14 cellular contexts compared by ENCODE assay signal in the genomic region with DNA sequence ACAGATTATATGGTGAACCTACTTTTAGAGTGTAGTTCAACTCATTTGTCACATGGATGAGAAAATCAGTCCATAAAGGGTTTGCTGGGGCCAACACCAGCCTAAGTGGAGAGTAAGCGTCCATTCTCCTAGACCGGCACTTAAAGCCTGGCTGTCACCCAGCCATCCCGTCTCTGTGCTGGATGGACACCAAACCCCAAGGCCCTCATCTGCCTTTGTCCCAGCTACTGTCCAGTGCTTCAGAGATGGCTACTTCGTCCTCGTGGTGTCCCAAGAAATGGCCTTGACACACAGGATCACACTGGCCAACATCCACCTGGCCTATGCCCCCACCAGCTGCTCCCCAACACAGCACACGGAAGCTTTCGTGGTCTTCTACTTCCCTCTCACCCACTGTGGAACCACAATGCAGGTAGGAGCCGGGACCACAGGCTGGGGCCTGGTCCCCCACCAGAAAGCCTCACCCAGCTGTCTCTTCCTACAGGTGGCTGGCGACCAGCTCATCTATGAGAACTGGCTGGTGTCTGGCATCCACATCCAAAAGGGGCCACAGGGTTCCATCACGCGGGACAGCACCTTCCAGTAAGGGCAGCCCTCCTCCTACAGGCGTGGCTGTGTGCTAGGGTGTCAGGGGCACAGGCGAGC. TPM values are rescaled to one million over a fixed set of nuclear protein-coding genes. Genes with fewer than 3 reads are reported as not detected.
DNase-seq lines count a peak whose midpoint lies in the region; ATAC-seq and TF ChIP-seq lines count a peak whose summit lies in the region.
"Had no signal": no experiment of that assay in that cellular context is flagged by ENCODE, and none has a peak within 500 bp of the region (broad histone marks: within the 10 kb centered on the region; RNA-seq: fewer than 3 reads in every experiment).

No MANE protein-coding gene starts in this region.

- DNase-seq in heart left ventricle (peak in 2 of 5 donors; percentile 8 to 28), left cardiac atrium (no peak), endothelial cell (ENCODE audit: low spot score) (no peak), vagina (ENCODE audit: extremely low spot score in 2 of 2) (no peak), NCI-H1105 treated with DMSO at 0.1 percent for 48 hours (lab: John Stamatoyannopoulos, UW) (no peak), NCI-H510A (lab: John Stamatoyannopoulos, UW) (no peak)
- DNase-seq: activated T-cell treated with anti-CD3 and anti-CD28 coated beads for 4 hours, PC-3 had no signal

- ATAC-seq in heart left ventricle = no peak
- ATAC-seq in left cardiac atrium = no peak
- ATAC-seq: PC-3 had no signal

- no peak overlapping the region for H3K4me3 Mint-ChIP-seq in endothelial cell (ENCODE audit: unreplicated experiment)
- H3K4me3 Mint-ChIP-seq: stimulated activated naive CD8-positive, alpha-beta T cell treated with anti-CD3 and anti-CD28 coated beads, Interleukin-15, Interleukin-2, amounts not matched to agents 100 ng/mL and 50 ng/mL, for 24 hours had no signal

- peaks cover 5 to 55% (median 28%) of the 10 kb centered on the region in 12 donors for H3K4me1 ChIP-seq in heart left ventricle
- H3K4me1 ChIP-seq in vagina = peaks cover 24% of the 10 kb centered on the region

- H3K9me3 ChIP-seq in heart left ventricle = no peaks in the 10 kb centered on the region
- H3K9me3 ChIP-seq in vagina = no peaks in the 10 kb centered on the region
- H3K9me3 ChIP-seq: adrenal gland had no signal

- no peak for TF ChIP-seq POLR2A in heart left ventricle (IDR thresholded peaks at IDR 0.05)
- no peak for TF ChIP-seq POLR2A in vagina (IDR thresholded peaks at IDR 0.05)

- H3K4me3 ChIP-seq in heart left ventricle (no peak overlapping the region), vagina (no peak overlapping the region)
- H3K4me3 ChIP-seq: adrenal gland, skin epidermis had no signal

- TF ChIP-seq CTCF in heart left ventricle (IDR thresholded peaks at IDR 0.05) = no peak
- no peak for TF ChIP-seq CTCF in endothelial cell (IDR thresholded peaks at IDR 0.05; ENCODE audit: unreplicated experiment)
- no peak for TF ChIP-seq CTCF in vagina (IDR thresholded peaks at IDR 0.05)

- WGBS in heart left ventricle, 4 donors = 64 to 79% (median 77%) methylated on average over 8 to 13 of the region's 13 CpGs

- peak overlapping the region; percentile 48 for H3K27ac Mint-ChIP-seq in endothelial cell (ENCODE audit: unreplicated experiment)
- H3K27ac Mint-ChIP-seq: stimulated activated naive CD8-positive, alpha-beta T cell treated with anti-CD3 and anti-CD28 coated beads, Interleukin-15, Interleukin-2, amounts not matched to agents 100 ng/mL and 50 ng/mL, for 24 hours had no signal

- peaks cover 7% of the 10 kb centered on the region for H3K27me3 Mint-ChIP-seq in endothelial cell (ENCODE audit: unreplicated experiment)
- H3K27me3 Mint-ChIP-seq: stimulated activated naive CD8-positive, alpha-beta T cell treated with anti-CD3 and anti-CD28 coated beads, Interleukin-15, Interleukin-2, amounts not matched to agents 100 ng/mL and 50 ng/mL, for 24 hours had no signal

- H3K27me3 ChIP-seq in heart left ventricle (no peaks in the 10 kb centered on the region), vagina (no peaks in the 10 kb centered on the region)
- H3K27me3 ChIP-seq: adrenal gland had no signal

- peaks cover 3% of the 10 kb centered on the region for H3K4me1 Mint-ChIP-seq in endothelial cell (ENCODE audit: unreplicated experiment)

- H3K36me3 ChIP-seq in heart left ventricle = no peaks in the 10 kb centered on the region
- no peaks in the 10 kb centered on the region for H3K36me3 ChIP-seq in vagina
- H3K36me3 ChIP-seq: adrenal gland had no signal

- peak overlapping the region in 8 of 12 donors; percentile 10 to 78 (median 57) for H3K27ac ChIP-seq in heart left ventricle
- peak overlapping the region; percentile 39 for H3K27ac ChIP-seq in vagina
- H3K27ac ChIP-seq: skin epidermis had no signal

- H3K9me3 Mint-ChIP-seq in endothelial cell (ENCODE audit: unreplicated experiment) = no peaks in the 10 kb centered on the region
- H3K9me3 Mint-ChIP-seq: stimulated activated naive CD8-positive, alpha-beta T cell treated with anti-CD3 and anti-CD28 coated beads, Interleukin-15, Interleukin-2, amounts not matched to agents 100 ng/mL and 50 ng/mL, for 24 hours had no signal

- intact Hi-C loops in heart left ventricle (cut with DNase I) = no loop called here
- intact Hi-C loops in left cardiac atrium (cut with DNase I) = no loop called here
- intact Hi-C loops in vagina (cut with DNase I) = no loop called here

- no peaks in the 10 kb centered on the region for H3K36me3 Mint-ChIP-seq in endothelial cell (ENCODE audit: low read depth, unreplicated experiment)

RNA-seq across cellular contexts. Expression of a gene that starts 3.5 kb away (rescaled TPM):
- total RNA-seq in heart left ventricle (under 1 TPM in 2 of 9 donors, not detected in 7; 0.30 to 0.95 TPM), left cardiac atrium (not detected), endothelial cell (ENCODE audit: unreplicated experiment) (not detected), vagina (not detected)
- under 1 TPM; 0.15 to 0.33 TPM for polyA plus RNA-seq in heart left ventricle
- total RNA-seq: cerebellum, epithelial cell of proximal tubule, glomerular endothelial cell, PC-3 had no signal

RNA-seq across cellular contexts. Expression of a gene that starts 15.1 kb away (rescaled TPM):
- total RNA-seq in heart left ventricle = 1 to 10 TPM in 8 of 9 donors, under 1 TPM in 1; 0.61 to 7.9 (median 1.4) TPM
- 1 to 10 TPM in 1 of 2 donors, under 1 TPM in 1; 0.76 to 4.3 TPM for polyA plus RNA-seq in heart left ventricle
- total RNA-seq in left cardiac atrium = under 1 TPM in 1 of 2 donors, not detected in 1; 0.27 TPM
- total RNA-seq in endothelial cell (ENCODE audit: unreplicated experiment) = not detected
- 0.25 TPM for total RNA-seq in vagina
- total RNA-seq: epithelial cell of proximal tubule, glomerular endothelial cell, PC-3 had no signal

RNA-seq across cellular contexts. Expression of a gene that starts 28.9 kb away (rescaled TPM):
- 10 to 100 TPM in 5 of 9 donors, 1 to 10 TPM in 4; 6.0 to 26.7 (median 10.1) TPM for total RNA-seq in heart left ventricle
- polyA plus RNA-seq in heart left ventricle = 10 to 100 TPM in 1 of 2 donors, 1 to 10 TPM in 1; 8.1 to 33.3 TPM
- 10 to 100 TPM in 1 of 2 donors, 1 to 10 TPM in 1; 8.7 to 19.2 TPM for total RNA-seq in left cardiac atrium
- total RNA-seq in endothelial cell (ENCODE audit: unreplicated experiment) = 15.5 TPM
- total RNA-seq in vagina = 26.3 TPM

RNA-seq across cellular contexts. Expression of a gene that starts 35.5 kb away (rescaled TPM):
- 10 to 100 TPM; 30.8 to 72.0 (median 40.8) TPM for total RNA-seq in heart left ventricle
- 10 to 100 TPM; 35.5 to 62.2 TPM for polyA plus RNA-seq in heart left ventricle
- total RNA-seq in left cardiac atrium = 10 to 100 TPM; 40.3 to 42.3 TPM
- 163 TPM for total RNA-seq in endothelial cell (ENCODE audit: unreplicated experiment)
- 54.0 TPM for total RNA-seq in vagina

RNA-seq across cellular contexts. Expression of a gene that starts 43.1 kb away (rescaled TPM):
- total RNA-seq in heart left ventricle (100 to 1,000 TPM in 4 of 9 donors, 10 to 100 TPM in 5; 82.9 to 123 (median 96.3) TPM), left cardiac atrium (100 to 1,000 TPM in 1 of 2 donors, 10 to 100 TPM in 1; 98.1 to 109 TPM), endothelial cell (ENCODE audit: unreplicated experiment) (95.1 TPM), vagina (127 TPM)
- polyA plus RNA-seq in heart left ventricle = 100 to 1,000 TPM in 1 of 2 donors, 10 to 100 TPM in 1; 71.8 to 131 TPM
